ENCODE assay signal across 19 cellular contexts in genomic region chr1:101914473-101915242, GRCh38.
DNase-seq lines count a peak whose midpoint lies in the region; ATAC-seq and TF ChIP-seq lines count a peak whose summit lies in the region.
"Had no signal": no experiment of that assay in that cellular context is flagged by ENCODE, and none has a peak within 500 bp of the region (broad histone marks: within the 10 kb centered on the region; RNA-seq: fewer than 3 reads in every experiment).

No MANE protein-coding gene starts in this region.

- DNase-seq in G401 (ENCODE audit: low spot score): peak; percentile 70
- peak; percentile 61 for DNase-seq in NCI-H1105 treated with DMSO at 0.1 percent for 48 hours (lab: John Stamatoyannopoulos, UW)
- DNase-seq in NCI-H69 (lab: John Stamatoyannopoulos, UW): peak; percentile 19
- DNase-seq in AML-193 (lab: John Stamatoyannopoulos, UW): no peak
- no peak for DNase-seq in activated CD8-positive, alpha-beta memory T cell treated with anti-CD3 and anti-CD28 coated beads, Interleukin-2, amount 50 U/mL, for 4 hours
- DNase-seq: 8988T; ACHN; Caco-2; CD4-positive, alpha-beta memory T cell; DMS153; DND-41; GDM1; H9 had no signal

- no peaks in the 10 kb centered on the region for H3K9me3 Mint-ChIP-seq in nephron
- H3K9me3 Mint-ChIP-seq: GM23338, H9 had no signal

- H3K4me3 Mint-ChIP-seq in nephron: no peak overlapping the region
- H3K4me3 Mint-ChIP-seq: CD4-positive, alpha-beta memory T cell; GM23338; H9 had no signal

- peaks cover 22% of the 10 kb centered on the region for H3K4me1 Mint-ChIP-seq in nephron
- H3K4me1 Mint-ChIP-seq: CD4-positive, alpha-beta memory T cell; H9 had no signal

- ATAC-seq in GM21619 (IDR thresholded peaks at IDR 0.05; ENCODE audit: unreplicated experiment): no peak
- ATAC-seq: A549, GM12878, GM23338, HCT116 had no signal

- TF ChIP-seq CTCF in nephron (IDR thresholded peaks at IDR 0.05; ENCODE audit: unreplicated experiment in 3 of 3): no peak

- in situ Hi-C loops in G401 (cut with HindIII; ENCODE audit: low sequenced_read_pairs): no loop called here

- H3K27ac Mint-ChIP-seq in nephron: peak overlapping the region in 2 of 3 experiments; percentile 6 to 22
- H3K27ac Mint-ChIP-seq: CD4-positive, alpha-beta memory T cell; GM23338; H9 had no signal

- H3K27me3 Mint-ChIP-seq in nephron (ENCODE audit: low read depth): no peaks in the 10 kb centered on the region
- H3K27me3 Mint-ChIP-seq: CD4-positive, alpha-beta memory T cell had no signal

- H3K36me3 Mint-ChIP-seq in nephron (ENCODE audit: low read depth): no peaks in the 10 kb centered on the region
- H3K36me3 Mint-ChIP-seq: CD4-positive, alpha-beta memory T cell had no signal

Comparison
In these comparisons a context has a peak if more than half of its experiments do, and no peak if none do; other contexts are left out.
1. DNase-seq: peak in G401 (single experiment), NCI-H1105 treated with DMSO at 0.1 percent for 48 hours (single experiment) and NCI-H69 (single experiment); none in AML-193 (0 of 2) and activated CD8-positive, alpha-beta memory T cell treated with anti-CD3 and anti-CD28 coated beads, Interleukin-2, amount 50 U/mL, for 4 hours (single experiment).